2 cellular contexts compared by ENCODE assay signal in genomic region chr20:50396623-50397022, GRCh38.
TF ChIP-seq lines count a peak whose summit lies in the region.

No MANE protein-coding gene starts in this region.

TF ChIP-seq in A549, 52 proteins besides CTCF, POLR2A, EP300 and RAD21:
- no peak for TF ChIP-seq NR3C1 (IDR thresholded peaks at IDR 0.05)
- no peak for TF ChIP-seq FOSL2 (IDR thresholded peaks at IDR 0.05)
- TF ChIP-seq FOSL2 (CRISPR knock-in tag; IDR thresholded peaks at IDR 0.05), result no peak
- no peak for TF ChIP-seq HEYL (CRISPR knock-in tag; IDR thresholded peaks at IDR 0.05)
- TF ChIP-seq KDM1A (IDR thresholded peaks at IDR 0.05; ENCODE audit: low read depth), result no peak
- no peak for TF ChIP-seq HOXB5 (CRISPR knock-in tag; IDR thresholded peaks at IDR 0.05)
- no peak for TF ChIP-seq CEBPB (IDR thresholded peaks at IDR 0.05)
- TF ChIP-seq CHD4 (IDR thresholded peaks at IDR 0.05; ENCODE audit: borderline replicate concordance), result no peak
- TF ChIP-seq USF2 (IDR thresholded peaks at IDR 0.05), result no peak
- TF ChIP-seq NPAS2 (CRISPR knock-in tag; IDR thresholded peaks at IDR 0.05; ENCODE audit: borderline replicate concordance), result no peak
- no peak for TF ChIP-seq MAFK (IDR thresholded peaks at IDR 0.05; ENCODE audit: partially characterized antibody)
- no peak for TF ChIP-seq JUN (IDR thresholded peaks at IDR 0.05)
- TF ChIP-seq BHLHE40 (IDR thresholded peaks at IDR 0.05; ENCODE audit: low read depth, low read length), result no peak
- TF ChIP-seq TP53 (CRISPR knock-in tag; IDR thresholded peaks at IDR 0.05), result no peak

TF ChIP-seq in HepG2, 621 proteins besides CTCF, POLR2A, EP300 and RAD21:
- TF ChIP-seq PCBP1 (IDR thresholded peaks at IDR 0.05; ENCODE audit: borderline replicate concordance, low read depth, low read length) (no peak), ZMYM3 (CRISPR knock-in tag; IDR thresholded peaks at IDR 0.05) (0 out of 2 replicates have a peak, but pooled peaks have one; percentile 8), PAX8 (CRISPR knock-in tag; IDR thresholded peaks at IDR 0.05; ENCODE audit: borderline replicate concordance) (0 out of 2 replicates have a peak, but pooled peaks have one; percentile 21), SRSF9 (IDR thresholded peaks at IDR 0.05; ENCODE audit: borderline replicate concordance, insufficient read depth, low read depth, low read length, poor library complexity, severe bottlenecking) (no peak), MYC (CRISPR knock-in tag; IDR thresholded peaks at IDR 0.05; ENCODE audit: borderline replicate concordance) (no peak), SP2 (CRISPR knock-in tag; IDR thresholded peaks at IDR 0.05) (no peak), PHF8 (CRISPR knock-in tag; IDR thresholded peaks at IDR 0.05) (0 out of 2 replicates have a peak, but pooled peaks have one; percentile 2), ZNF687 (CRISPR knock-in tag; IDR thresholded peaks at IDR 0.05) (0 out of 2 replicates have a peak, but pooled peaks have one; percentile 3), ZNF510 (CRISPR knock-in tag; IDR thresholded peaks at IDR 0.05; ENCODE audit: low read depth) (no peak), GATAD2A (CRISPR knock-in tag; IDR thresholded peaks at IDR 0.05) (no peak), SALL1 (CRISPR knock-in tag; IDR thresholded peaks at IDR 0.05) (0 out of 2 replicates have a peak, but pooled peaks have one; percentile 3)
